In genomic region chr18:48683197-48683596, GRCh38 we compare ENCODE assay signal across 16 cellular contexts.
A peak's percentile ranks its signal among the peaks of the same experiment; 100 is the strongest.
DNase-seq lines count a peak whose midpoint lies in the region; ATAC-seq and TF ChIP-seq lines count a peak whose summit lies in the region.
"Had no signal": no experiment of that assay in that cellular context is flagged by ENCODE, and none has a peak within 500 bp of the region (broad histone marks: within the 10 kb centered on the region; RNA-seq: fewer than 3 reads in every experiment).

No MANE protein-coding gene starts in this region.

- peak overlapping the region; percentile 27 for H2BK5ac ChIP-seq in neuronal stem cell (ENCODE audit: low read length)

- no peak overlapping the region for H2BK15ac ChIP-seq in neuronal stem cell (ENCODE audit: low read length)

- no peak overlapping the region for H3K4me3 ChIP-seq in left ventricle myocardium inferior
- no peak overlapping the region for H3K4me3 ChIP-seq in neuronal stem cell (ENCODE audit: low read length in 2 of 2)
- no peak overlapping the region for H3K4me3 ChIP-seq in body of pancreas
- H3K4me3 ChIP-seq: A549 had no signal

- DNase-seq in left ventricle myocardium inferior (no peak), Right ventricle myocardium inferior (ENCODE audit: missing footprints) (no peak), neuronal stem cell (ENCODE audit: low spot score) (no peak), Kasumi-1 (lab: John Stamatoyannopoulos, UW) (no peak), middle frontal gyrus (ENCODE audit: extremely low spot score, low spot score) (no peak), body of pancreas (no peak)
- DNase-seq in stimulated activated effector memory CD8-positive, alpha-beta T cell treated with anti-CD3 and anti-CD28 coated beads, Interleukin-12 subunit alpha, Interleukin-12 subunit beta, amount 100 ng/mL, for 72 hours (ENCODE audit: low spot score in 2 of 2), result no peak
- DNase-seq: AML-193; Calu3; CD8-positive, alpha-beta T cell; DMS79 treated with DMSO at 0.1 percent for 48 hours; GF-D8; GOT3; H9 had no signal

- TF ChIP-seq CTCF in left ventricle myocardium inferior (IDR thresholded peaks at IDR 0.05; ENCODE audit: borderline replicate concordance), result no peak
- no peak for TF ChIP-seq CTCF in body of pancreas (IDR thresholded peaks at IDR 0.05)

- H3K18ac ChIP-seq in neuronal stem cell (ENCODE audit: low read length), result peak overlapping the region; percentile 9

- H3K27ac ChIP-seq in left ventricle myocardium inferior (replicated peaks) (peak overlapping the region; percentile 93), neuronal stem cell (replicated peaks; ENCODE audit: low read length) (no peak overlapping the region), body of pancreas (no peak overlapping the region)
- H3K27ac ChIP-seq: 22Rv1, A549 had no signal

- no peaks in the 10 kb centered on the region for H3K79me1 ChIP-seq in neuronal stem cell (ENCODE audit: low read depth, low read length)

- no peak overlapping the region for H4K8ac ChIP-seq in neuronal stem cell (ENCODE audit: low read depth, low read length)

- H2AK5ac ChIP-seq in neuronal stem cell (ENCODE audit: low read depth, low read length), result no peak overlapping the region

- H3K9me3 ChIP-seq in left ventricle myocardium inferior (replicated peaks) (no peaks in the 10 kb centered on the region), neuronal stem cell (replicated peaks in 1 of 2; ENCODE audit: control insufficient read depth in 2 of 2, insufficient read depth in 1 of 2, low read depth in 1 of 2, low read length in 2 of 2) (no peaks in the 10 kb centered on the region), body of pancreas (no peaks in the 10 kb centered on the region)
- H3K9me3 ChIP-seq: A549 had no signal

- no peak overlapping the region for H3K4me2 ChIP-seq in neuronal stem cell (ENCODE audit: insufficient read depth, low read length, poor library complexity, severe bottlenecking)
- H3K4me2 ChIP-seq: A549 had no signal

- H3K4me1 Mint-ChIP-seq in stimulated activated effector memory CD8-positive, alpha-beta T cell treated with anti-CD3 and anti-CD28 coated beads, Interleukin-12 subunit alpha, Interleukin-12 subunit beta, amount 100 ng/mL, for 72 hours, result no peaks in the 10 kb centered on the region

- H3K27ac Mint-ChIP-seq in stimulated activated effector memory CD8-positive, alpha-beta T cell treated with anti-CD3 and anti-CD28 coated beads, Interleukin-12 subunit alpha, Interleukin-12 subunit beta, amount 100 ng/mL, for 72 hours, result no peak overlapping the region
- H3K27ac Mint-ChIP-seq: CD8-positive, alpha-beta T cell had no signal

- H3K4me1 ChIP-seq in left ventricle myocardium inferior (peaks cover 77% of the 10 kb centered on the region), neuronal stem cell (ENCODE audit: control insufficient read depth in 2 of 2, insufficient read depth in 1 of 2, low read depth in 1 of 2, low read length in 2 of 2) (peaks cover 25 to 30% of the 10 kb centered on the region in 2 donors), body of pancreas (no peaks in the 10 kb centered on the region)
- H3K4me1 ChIP-seq: A549 had no signal

- H3K36me3 Mint-ChIP-seq in stimulated activated effector memory CD8-positive, alpha-beta T cell treated with anti-CD3 and anti-CD28 coated beads, Interleukin-12 subunit alpha, Interleukin-12 subunit beta, amount 100 ng/mL, for 72 hours, result no peaks in the 10 kb centered on the region
- H3K36me3 Mint-ChIP-seq: CD8-positive, alpha-beta T cell had no signal

- ATAC-seq in Right ventricle myocardium inferior, result no peak
- peak; percentile 11 for ATAC-seq in stimulated activated effector memory CD8-positive, alpha-beta T cell treated with anti-CD3 and anti-CD28 coated beads, Interleukin-12 subunit alpha, Interleukin-12 subunit beta, amount 100 ng/mL, for 72 hours
- no peak for ATAC-seq in body of pancreas
- ATAC-seq: A549; CD8-positive, alpha-beta T cell had no signal

- peaks cover 4% of the 10 kb centered on the region for H3K36me3 ChIP-seq in left ventricle myocardium inferior
- H3K36me3 ChIP-seq in neuronal stem cell (replicated peaks in 1 of 2; ENCODE audit: control insufficient read depth in 2 of 2, insufficient read depth in 2 of 2, low read length in 2 of 2), result no peaks in the 10 kb centered on the region
- no peaks in the 10 kb centered on the region for H3K36me3 ChIP-seq in body of pancreas (replicated peaks in 1 of 2; ENCODE audit: insufficient read depth in 1 of 2, low read depth in 2 of 2)

- H2BK12ac ChIP-seq in neuronal stem cell (ENCODE audit: low read length), result no peak overlapping the region

- no CpG with 5 or more reads among the region's 6 CpGs for WGBS in neuronal stem cell (ENCODE audit: extremely low coverage in 2 of 2, insufficient read length in 2 of 2, insufficient replicate concordance in 1 of 2), 2 donors
- WGBS in body of pancreas, 2 donors, result 73 to 79% methylated on average over 6 of the region's 6 CpGs

- no peak overlapping the region for H3K4me3 Mint-ChIP-seq in stimulated activated effector memory CD8-positive, alpha-beta T cell treated with anti-CD3 and anti-CD28 coated beads, Interleukin-12 subunit alpha, Interleukin-12 subunit beta, amount 100 ng/mL, for 72 hours
- H3K4me3 Mint-ChIP-seq: CD8-positive, alpha-beta T cell; H9 had no signal

- TF ChIP-seq POLR2A in body of pancreas (IDR thresholded peaks at IDR 0.05), result no peak

- H2AFZ ChIP-seq in neuronal stem cell (ENCODE audit: low read length), result no peak overlapping the region

- H3K14ac ChIP-seq in neuronal stem cell (ENCODE audit: low read length), result no peak overlapping the region

- no peaks in the 10 kb centered on the region for H3K9me3 Mint-ChIP-seq in stimulated activated effector memory CD8-positive, alpha-beta T cell treated with anti-CD3 and anti-CD28 coated beads, Interleukin-12 subunit alpha, Interleukin-12 subunit beta, amount 100 ng/mL, for 72 hours
- H3K9me3 Mint-ChIP-seq: CD8-positive, alpha-beta T cell; H9 had no signal

- H3K27me3 ChIP-seq in left ventricle myocardium inferior (ENCODE audit: low read depth) (no peaks in the 10 kb centered on the region), neuronal stem cell (ENCODE audit: control insufficient read depth in 3 of 3, insufficient read depth in 3 of 3, low read depth in 1 of 3, low read length in 3 of 3) (no peaks in the 10 kb centered on the region), body of pancreas (no peaks in the 10 kb centered on the region)

- no peak overlapping the region for H4K91ac ChIP-seq in neuronal stem cell (ENCODE audit: low read depth, low read length, poor library complexity)

- intact Hi-C loops in left ventricle myocardium inferior (cut with micrococcal nuclease), result no loop called here
- intact Hi-C loops in Right ventricle myocardium inferior (cut with DNase I), result no loop called here
- intact Hi-C loops in body of pancreas (cut with DNase I), result no loop called here

- H3K23ac ChIP-seq in neuronal stem cell (ENCODE audit: low read depth, low read length, poor library complexity), result no peak overlapping the region

- H3K4ac ChIP-seq in neuronal stem cell (ENCODE audit: low read length), result no peak overlapping the region

- no peak overlapping the region for H3K9ac ChIP-seq in neuronal stem cell (ENCODE audit: low read depth, low read length, poor library complexity)

- H2BK120ac ChIP-seq in neuronal stem cell (ENCODE audit: low read depth, low read length), result no peak overlapping the region
